8 cellular contexts compared by ENCODE assay signal in the genomic region with DNA sequence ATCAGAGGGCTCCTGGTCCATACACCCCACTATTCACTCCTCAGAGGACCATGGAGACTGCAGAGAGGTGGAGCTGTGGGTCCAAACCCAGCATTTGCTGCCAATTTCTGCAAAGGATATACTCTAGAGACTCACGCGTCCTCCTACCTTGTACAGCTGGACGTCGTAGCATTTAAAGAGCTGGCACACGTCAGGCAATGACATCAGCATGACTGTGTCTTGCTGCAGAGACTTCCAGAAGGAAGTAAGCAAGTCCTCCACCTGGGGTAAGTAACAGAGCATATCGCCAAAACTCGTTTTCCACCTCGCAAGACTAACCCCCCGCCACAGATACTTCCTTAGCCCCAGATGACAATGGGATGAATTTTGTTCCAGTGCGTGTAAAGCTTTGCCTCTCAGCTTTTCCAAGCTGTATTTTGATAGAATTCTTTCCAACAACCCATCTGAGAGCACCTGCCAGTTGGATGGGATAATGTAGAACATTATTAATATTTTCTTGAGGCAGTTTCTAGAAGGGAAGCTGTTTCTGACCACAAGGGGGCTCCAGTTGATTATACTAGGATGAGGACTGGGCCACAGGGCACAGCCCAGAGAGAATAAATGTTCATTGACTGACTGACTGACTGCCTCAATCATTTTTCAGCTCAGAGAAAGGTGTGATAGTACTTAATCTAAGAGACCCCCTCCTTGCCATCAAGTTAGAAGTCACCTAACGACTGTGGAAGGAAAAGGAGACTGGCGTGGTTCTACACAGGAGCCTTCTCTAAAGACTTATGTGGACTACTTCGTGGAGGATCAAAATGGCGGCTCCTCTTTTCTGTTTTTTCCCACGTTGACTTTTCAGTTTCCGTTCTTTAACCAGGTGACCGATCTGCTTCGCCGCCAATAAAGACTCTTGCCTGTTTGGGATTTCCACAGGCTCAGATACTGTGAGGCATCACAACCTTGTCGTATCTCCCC. TPM values are rescaled to one million over a fixed set of nuclear protein-coding genes. Genes with fewer than 3 reads are reported as not detected.
A peak's percentile ranks its signal among the peaks of the same experiment; 100 is the strongest.
DNase-seq lines count a peak whose midpoint lies in the region; ATAC-seq, FAIRE-seq and TF ChIP-seq lines count a peak whose summit lies in the region.

No MANE protein-coding gene starts in this region.

- H3K36me3 ChIP-seq in MM.1S (replicated peaks; ENCODE audit: insufficient read depth, low read length) (no peaks in the 10 kb centered on the region), GM12878 (ENCODE audit: control insufficient read depth in 2 of 2, insufficient read depth in 2 of 2, low read length in 1 of 2) (no peaks in the 10 kb centered on the region)

- SMC1A ChIA-PET in GM12878 (lab: Charles Lee; ENCODE audit: uncharacterized antibody, unreplicated experiment): interaction anchor here (0.6 to 3.8 kb wide), 27 partner anchors 12 to 822 kb away, joined by 3 to 24 read pairs (median 3); no protein-coding TSS in a partner anchor

- RAD21 ChIA-PET in GM12878 (lab: Charles Lee; ENCODE audit: unreplicated experiment): interaction anchor here (0.6 to 3.7 kb wide), 15 partner anchors 77 to 1129 kb away, joined by 3 to 25 read pairs (median 3); no protein-coding TSS in a partner anchor

- no TSS peak for BruUV-seq in GM12878 (replicated peaks; lab: Mats Ljungman, UMichigan)

- H3K4me2 ChIP-seq in MM.1S (ENCODE audit: low read depth, low read length) (no peak overlapping the region), GM12878 (ENCODE audit: control insufficient read depth, insufficient read depth) (no peak overlapping the region)

- peak; percentile 81 for TF ChIP-seq RAD21 in GM12878 (IDR thresholded peaks at IDR 0.05; ENCODE audit: insufficient read depth, low read depth, low read length)

- ATAC-seq in GM12878 (peak; percentile 94), GM21717 (IDR thresholded peaks at IDR 0.05; ENCODE audit: unreplicated experiment) (no peak), GM21825 (IDR thresholded peaks at IDR 0.05; ENCODE audit: unreplicated experiment) (no peak)

- no peaks in the 10 kb centered on the region for H4K20me1 ChIP-seq in MM.1S (ENCODE audit: insufficient read depth, low read length)
- H4K20me1 ChIP-seq in GM12878 (ENCODE audit: control insufficient read depth, insufficient read depth): no peaks in the 10 kb centered on the region

- H2AFZ ChIP-seq in MM.1S (ENCODE audit: low read length) (no peak overlapping the region), GM12878 (ENCODE audit: control insufficient read depth, low read depth, low read length) (no peak overlapping the region)

- intact Hi-C loops in GM12878 (cut with micrococcal nuclease; ENCODE audit: unreplicated experiment): loop anchor here (1.0 to 10.0 kb wide), 3 partner anchors 307 to 456 kb away; no protein-coding TSS in a partner anchor

- POLR2A ChIA-PET in GM12878 (lab: Charles Lee): no interaction called here

- 63% methylated on average over 20 of the region's 20 CpGs for WGBS in GM12878 (ENCODE audit: insufficient coverage, insufficient replicate concordance, low lambda C conversion rate, missing lambda C conversion rate)

- TF ChIP-seq CTCF in MM.1S (IDR thresholded peaks at IDR 0.05; ENCODE audit: low read length) (peak; percentile 55), GM12878 (IDR thresholded peaks at IDR 0.05 in 2 of 3, conservative IDR thresholded peaks at IDR 0.05 in 1 of 3; ENCODE audit: control insufficient read depth in 2 of 3, extremely low read depth in 1 of 3, insufficient read depth in 1 of 3, low read depth in 3 of 3, low read length in 3 of 3) (peak; percentile 65 to 70 (median 65))

- H3K9ac ChIP-seq in MM.1S (ENCODE audit: low read length) (no peak overlapping the region), GM12878 (ENCODE audit: control insufficient read depth, insufficient read depth, low read length) (no peak overlapping the region)

- no peaks in the 10 kb centered on the region for H3K4me1 ChIP-seq in MM.1S (ENCODE audit: low read length)
- no peaks in the 10 kb centered on the region for H3K4me1 ChIP-seq in GM12878 (ENCODE audit: control insufficient read depth, insufficient read depth, low read length)

- H3K27me3 ChIP-seq in MM.1S (replicated peaks; ENCODE audit: insufficient read depth, low read length): no peaks in the 10 kb centered on the region
- H3K27me3 ChIP-seq in GM12878 (replicated peaks in 1 of 2; ENCODE audit: control insufficient read depth in 2 of 2, insufficient read depth in 2 of 2, low read length in 1 of 2): no peaks in the 10 kb centered on the region; a peak in 2 of 4 replicates

- TF ChIP-seq EP300 in GM12878 (IDR thresholded peaks at IDR 0.05; ENCODE audit: borderline replicate concordance in 1 of 2, control insufficient read depth in 1 of 2, low read depth in 2 of 2, low read length in 2 of 2): no peak

- no peaks in the 10 kb centered on the region for H3K9me2 ChIP-seq in MM.1S (replicated peaks; ENCODE audit: insufficient read depth, low read length)

- CTCF ChIA-PET in GM12878 (lab: Yijun Ruan, JAX): interaction anchor here (0.6 to 6.9 kb wide), 38 partner anchors 8 to 1019 kb away, joined by 3 to 76 read pairs (median 5); no protein-coding TSS in a partner anchor

- H3K27ac ChIP-seq in MM.1S (ENCODE audit: low read length): no peak overlapping the region
- no peak overlapping the region for H3K27ac ChIP-seq in GM12878 (ENCODE audit: control insufficient read depth, insufficient read depth)

- TF ChIP-seq POLR2A in GM12878 (IDR thresholded peaks at IDR 0.05; ENCODE audit: low read depth, low read length): no peak

- in situ Hi-C loops in GM12878 (cut with MboI): loop anchor here (5.0 to 25.0 kb wide), 2 partner anchors 413 to 1043 kb away; partner anchors contain the start of gene SLC9A4

- no peaks in the 10 kb centered on the region for H3K79me2 ChIP-seq in MM.1S (ENCODE audit: low read length)
- H3K79me2 ChIP-seq in GM12878 (ENCODE audit: control insufficient read depth, insufficient read depth, low read length): no peaks in the 10 kb centered on the region

- no peak overlapping the region for H3K4me3 ChIP-seq in MM.1S (ENCODE audit: low read length)
- H3K4me3 ChIP-seq in GM12878: no peak overlapping the region

- no peaks in the 10 kb centered on the region for H3F3A ChIP-seq in MM.1S (ENCODE audit: insufficient read depth, low read length)

- DNase-seq in ELR (ENCODE audit: low read depth): peak; percentile 82
- DNase-seq in MM.1S: peak; percentile 33
- peak; percentile 15 for DNase-seq in T-helper 22 cell (ENCODE audit: low read depth)
- no peak for DNase-seq in GM12878 (ENCODE audit: low read depth, low spot score)
- DNase-seq in inferior parietal cortex (ENCODE audit: extremely low spot score): peak; percentile 63
- DNase-seq in stimulated activated CD4-positive, alpha-beta T cell treated with anti-CD3 and anti-CD28 coated beads, Interleukin-1b, Interleukin-23, amount 100 ng/mL, for 4 hours (ENCODE audit: low read depth in 2 of 2): peak; percentile 18 to 60

- no peaks in the 10 kb centered on the region for H3K9me3 ChIP-seq in MM.1S (replicated peaks; ENCODE audit: insufficient read depth, low read length)
- H3K9me3 ChIP-seq in GM12878 (replicated peaks; ENCODE audit: control insufficient read depth, insufficient read depth, low read length): no peaks in the 10 kb centered on the region

- peak; percentile 71 for FAIRE-seq in GM12878 (lab: Jason Lieb, UNC)

TF ChIP-seq in GM12878, 131 proteins besides CTCF, POLR2A, EP300 and RAD21:
- TF ChIP-seq CHD2 (IDR thresholded peaks at IDR 0.05; ENCODE audit: borderline replicate concordance, low read depth, low read length) (no peak), SMC3 (IDR thresholded peaks at IDR 0.05; ENCODE audit: borderline replicate concordance, low read length) (peak; percentile 78; the same call in 1 of the 2 replicates), SMARCA5 (IDR thresholded peaks at IDR 0.05) (peak; percentile 97)

RNA-seq across cellular contexts. Expression of gene CREG2, which starts 31.7 kb away (rescaled TPM):
- total RNA-seq in GM12878 (2013; cell fraction: nucleolus; rRNA removed): not detected in 2 replicates
- total RNA-seq in GM12878 (2014; rRNA removed): not detected in 2 replicates
- not detected in 2 replicates for total RNA-seq in GM12878 (2014; rRNA removed; fragmentation: Illumina TruSeq; extraction: Trizol)
- not detected in 2 replicates for total RNA-seq in GM12878 (2021)
- polyA plus RNA-seq in GM12878 (2011; ENCODE audit: low read depth): not detected
- polyA plus RNA-seq in GM12878 (2011; rRNA removed): not detected in 2 replicates
- not detected in 2 replicates for polyA plus RNA-seq in GM12878 (2011; cell fraction: cytosol; rRNA removed)
- not detected in 2 replicates for polyA plus RNA-seq in GM12878 (2011; cell fraction: nucleus; rRNA removed)
- not detected in 2 replicates for polyA plus RNA-seq in GM12878 (2012)
- polyA plus RNA-seq in GM12878 (2014; fragmentation: Illumina TruSeq; extraction: Trizol): not detected in 2 replicates
- not detected for polyA plus RNA-seq in GM12878 (2014; fragmentation: Nextera tagmentation; extraction: Ambion mirVana)
- polyA plus RNA-seq in GM12878 (2014; rRNA removed): not detected in 2 replicates
- polyA plus RNA-seq in GM12878 (2016; fragmentation: Nextera tagmentation; extraction: Ambion mirVana): not detected
- not detected in 2 replicates for polyA minus RNA-seq in GM12878 (2011; rRNA and poly(A)+ RNA removed)
- polyA minus RNA-seq in GM12878 (2011; cell fraction: cytosol; rRNA and poly(A)+ RNA removed): 0.31 and 0.94 TPM in 2 replicates
- not detected in 2 replicates for polyA minus RNA-seq in GM12878 (2011; cell fraction: nucleus; rRNA and poly(A)+ RNA removed)

RNA-seq across cellular contexts. Expression of gene RFX8, which starts 55.9 kb away (rescaled TPM):
- total RNA-seq in GM12878 (2013; cell fraction: nucleolus; rRNA removed): not detected in 2 replicates
- total RNA-seq in GM12878 (2014; rRNA removed): not detected in 2 replicates
- total RNA-seq in GM12878 (2014; rRNA removed; fragmentation: Illumina TruSeq; extraction: Trizol): not detected in 2 replicates
- total RNA-seq in GM12878 (2021): not detected in 2 replicates
- not detected for polyA plus RNA-seq in GM12878 (2011; ENCODE audit: low read depth)
- polyA plus RNA-seq in GM12878 (2011; rRNA removed): 0.19 and 0.62 TPM in 2 replicates
- polyA plus RNA-seq in GM12878 (2011; cell fraction: cytosol; rRNA removed): 0.03 and 0.07 TPM in 2 replicates
- 0.33 and 0.42 TPM in 2 replicates for polyA plus RNA-seq in GM12878 (2011; cell fraction: nucleus; rRNA removed)
- not detected in 2 replicates for polyA plus RNA-seq in GM12878 (2012)
- polyA plus RNA-seq in GM12878 (2014; fragmentation: Illumina TruSeq; extraction: Trizol): not detected in 2 replicates
- not detected for polyA plus RNA-seq in GM12878 (2014; fragmentation: Nextera tagmentation; extraction: Ambion mirVana)
- polyA plus RNA-seq in GM12878 (2014; rRNA removed): not detected in 2 replicates
- not detected for polyA plus RNA-seq in GM12878 (2016; fragmentation: Nextera tagmentation; extraction: Ambion mirVana)
- polyA minus RNA-seq in GM12878 (2011; rRNA and poly(A)+ RNA removed): not detected in 2 replicates
- polyA minus RNA-seq in GM12878 (2011; cell fraction: cytosol; rRNA and poly(A)+ RNA removed): not detected in 2 replicates
- not detected in 2 replicates for polyA minus RNA-seq in GM12878 (2011; cell fraction: nucleus; rRNA and poly(A)+ RNA removed)
